In the genomic region with DNA sequence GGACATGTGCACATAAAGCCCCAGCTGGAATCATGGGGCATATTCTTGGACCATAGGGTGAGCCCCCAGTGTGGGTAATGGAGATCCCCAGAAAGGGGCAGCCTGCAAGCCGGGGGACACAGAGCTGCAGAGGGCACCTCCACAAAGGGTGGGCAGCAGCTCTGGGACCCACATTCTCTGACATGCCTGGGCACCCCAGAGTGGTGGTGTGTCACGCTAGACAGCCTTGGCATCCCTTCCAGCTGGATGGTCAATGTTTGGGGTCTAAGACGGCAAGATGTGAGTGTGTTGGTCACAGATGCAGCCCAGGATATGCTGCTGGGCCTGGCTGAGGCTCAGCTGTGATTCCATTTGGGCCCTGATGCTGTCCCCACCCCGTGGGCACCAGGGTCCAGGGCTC, we compare ENCODE assay signal across 12 cellular contexts. TPM values are rescaled to one million over a fixed set of nuclear protein-coding genes. Genes with fewer than 3 reads are reported as not detected.
DNase-seq lines count a peak whose midpoint lies in the region; ATAC-seq and TF ChIP-seq lines count a peak whose summit lies in the region.
"Had no signal": no experiment of that assay in that cellular context is flagged by ENCODE, and none has a peak within 500 bp of the region (broad histone marks: within the 10 kb centered on the region; RNA-seq: fewer than 3 reads in every experiment).

No MANE protein-coding gene starts in this region.

- WGBS in spleen, 5 donors: 75 to 100% (median 84%) methylated on average over 1 to 4 of the region's 4 CpGs

- no peak for DNase-seq in activated CD8-positive, alpha-beta memory T cell treated with anti-CD3 and anti-CD28 coated beads, Interleukin-2, amount 10 ng/mL, durations not matched to agents 7 days and 5 days
- no peak for DNase-seq in activated CD8-positive, alpha-beta memory T cell treated with anti-CD3 and anti-CD28 coated beads, Interleukin-2, amount 50 U/mL, for 48 hours
- DNase-seq in central memory CD8-positive, alpha-beta T cell (ENCODE audit: low spot score in 2 of 2): no peak
- DNase-seq in spleen (no peak), NCI-H2029 treated with DMSO at 0.1 percent for 48 hours (lab: John Stamatoyannopoulos, UW) (no peak), hippocampal formation (lab: John Stamatoyannopoulos, UW) (no peak), NCI-H526 treated with DMSO at 0.1 percent for 48 hours (lab: John Stamatoyannopoulos, UW) (no peak)
- DNase-seq: ACHN, small intestine had no signal

- TF ChIP-seq POLR2A in spleen (IDR thresholded peaks at IDR 0.05): no peak

- H3K4me1 ChIP-seq in spleen: peaks cover 68 to 99% (median 89%) of the 10 kb centered on the region in 6 donors

- H3K4me3 Mint-ChIP-seq in activated CD8-positive, alpha-beta memory T cell treated with anti-CD3 and anti-CD28 coated beads, Interleukin-2, amount 10 ng/mL, durations not matched to agents 7 days and 5 days: no peak overlapping the region
- H3K4me3 Mint-ChIP-seq in central memory CD8-positive, alpha-beta T cell: no peak overlapping the region

- H3K9me3 Mint-ChIP-seq in activated CD8-positive, alpha-beta memory T cell treated with anti-CD3 and anti-CD28 coated beads, Interleukin-2, amount 10 ng/mL, durations not matched to agents 7 days and 5 days (ENCODE audit: low read depth): no peaks in the 10 kb centered on the region
- H3K9me3 Mint-ChIP-seq in central memory CD8-positive, alpha-beta T cell: no peaks in the 10 kb centered on the region

- intact Hi-C loops in spleen (cut with DNase I; ENCODE audit: low total_unique reads): no loop called here

- ATAC-seq in activated CD8-positive, alpha-beta memory T cell treated with anti-CD3 and anti-CD28 coated beads, Interleukin-2, amount 10 ng/mL, durations not matched to agents 7 days and 5 days: no peak
- no peak for ATAC-seq in central memory CD8-positive, alpha-beta T cell (replicated peaks; ENCODE audit: extremely low read depth, poor library complexity, severe bottlenecking)

- no peak for TF ChIP-seq CTCF in spleen (IDR thresholded peaks at IDR 0.05 in 8 of 11, conservative IDR thresholded peaks at IDR 0.05 in 3 of 11)

- no peak overlapping the region for H3K4me3 ChIP-seq in spleen
- H3K4me3 ChIP-seq: lung, SJSA1 had no signal

- H3K27ac ChIP-seq in KOPT-K1 (ENCODE audit: low read depth, low read length, poor library complexity, severe bottlenecking): peak overlapping the region; percentile 61
- peak overlapping the region; percentile 50 to 96 (median 92) for H3K27ac ChIP-seq in spleen
- H3K27ac ChIP-seq: SJSA1 had no signal

- H3K36me3 Mint-ChIP-seq in activated CD8-positive, alpha-beta memory T cell treated with anti-CD3 and anti-CD28 coated beads, Interleukin-2, amount 10 ng/mL, durations not matched to agents 7 days and 5 days: peaks cover 4% of the 10 kb centered on the region
- peaks cover 33% of the 10 kb centered on the region for H3K36me3 Mint-ChIP-seq in central memory CD8-positive, alpha-beta T cell (ENCODE audit: insufficient read depth)

- peak overlapping the region; percentile 83 for H3K27ac Mint-ChIP-seq in activated CD8-positive, alpha-beta memory T cell treated with anti-CD3 and anti-CD28 coated beads, Interleukin-2, amount 10 ng/mL, durations not matched to agents 7 days and 5 days
- peak overlapping the region; percentile 93 for H3K27ac Mint-ChIP-seq in central memory CD8-positive, alpha-beta T cell (ENCODE audit: low read depth)

- no peaks in the 10 kb centered on the region for H3K27me3 ChIP-seq in spleen (replicated peaks in 1 of 7)
- H3K27me3 ChIP-seq: SJSA1 had no signal

- peaks cover 70% of the 10 kb centered on the region for H3K4me1 Mint-ChIP-seq in activated CD8-positive, alpha-beta memory T cell treated with anti-CD3 and anti-CD28 coated beads, Interleukin-2, amount 10 ng/mL, durations not matched to agents 7 days and 5 days
- peaks cover 67% of the 10 kb centered on the region for H3K4me1 Mint-ChIP-seq in central memory CD8-positive, alpha-beta T cell

- no peaks in the 10 kb centered on the region for H3K36me3 ChIP-seq in KOPT-K1 (ENCODE audit: insufficient read depth, low read length)
- peaks cover 0 to 49% (median 16%) of the 10 kb centered on the region in 6 donors for H3K36me3 ChIP-seq in spleen
- H3K36me3 ChIP-seq: SJSA1 had no signal

- CTCF ChIA-PET in activated CD8-positive, alpha-beta memory T cell treated with anti-CD3 and anti-CD28 coated beads, Interleukin-2, amount 10 ng/mL, durations not matched to agents 7 days and 5 days (lab: Charles Lee): interaction anchor here (0.9 to 2.9 kb wide), 5 partner anchors 10 to 65 kb away, joined by 3 to 12 read pairs (median 8); partner anchors contain the start of gene ADORA2A

- H3K27me3 Mint-ChIP-seq in activated CD8-positive, alpha-beta memory T cell treated with anti-CD3 and anti-CD28 coated beads, Interleukin-2, amount 10 ng/mL, durations not matched to agents 7 days and 5 days: peaks cover 2% of the 10 kb centered on the region
- no peaks in the 10 kb centered on the region for H3K27me3 Mint-ChIP-seq in central memory CD8-positive, alpha-beta T cell

- H3K9me3 ChIP-seq in KOPT-K1 (ENCODE audit: insufficient read depth, low read length, poor library complexity, severe bottlenecking) (no peaks in the 10 kb centered on the region), spleen (no peaks in the 10 kb centered on the region)
- H3K9me3 ChIP-seq: SJSA1 had no signal

RNA-seq across cellular contexts. Expression of gene ADORA2A, which starts 9.7 kb away (rescaled TPM):
- total RNA-seq in activated CD8-positive, alpha-beta memory T cell treated with anti-CD3 and anti-CD28 coated beads, Interleukin-2, amount 10 ng/mL, durations not matched to agents 7 days and 5 days: 10 to 100 TPM; 19.7 to 21.1 TPM
- total RNA-seq in spleen: 10 to 100 TPM; 15.8 to 31.1 (median 25.2) TPM
- polyA plus RNA-seq in spleen: 10 to 100 TPM in 2 of 3 donors, 1 to 10 TPM in 1; 8.3 to 14.8 (median 14.2) TPM

RNA-seq across cellular contexts. Expression of gene UPB1, which starts 58.0 kb away (rescaled TPM):
- total RNA-seq in activated CD8-positive, alpha-beta memory T cell treated with anti-CD3 and anti-CD28 coated beads, Interleukin-2, amount 10 ng/mL, durations not matched to agents 7 days and 5 days: under 1 TPM; 0.09 to 0.14 TPM
- 1 to 10 TPM in 6 of 7 donors, under 1 TPM in 1; 0.92 to 3.9 (median 2.0) TPM for total RNA-seq in spleen
- polyA plus RNA-seq in spleen: 1 to 10 TPM in 1 of 3 donors, under 1 TPM in 2; 0.38 to 1.5 (median 0.47) TPM
